In the genomic region with DNA sequence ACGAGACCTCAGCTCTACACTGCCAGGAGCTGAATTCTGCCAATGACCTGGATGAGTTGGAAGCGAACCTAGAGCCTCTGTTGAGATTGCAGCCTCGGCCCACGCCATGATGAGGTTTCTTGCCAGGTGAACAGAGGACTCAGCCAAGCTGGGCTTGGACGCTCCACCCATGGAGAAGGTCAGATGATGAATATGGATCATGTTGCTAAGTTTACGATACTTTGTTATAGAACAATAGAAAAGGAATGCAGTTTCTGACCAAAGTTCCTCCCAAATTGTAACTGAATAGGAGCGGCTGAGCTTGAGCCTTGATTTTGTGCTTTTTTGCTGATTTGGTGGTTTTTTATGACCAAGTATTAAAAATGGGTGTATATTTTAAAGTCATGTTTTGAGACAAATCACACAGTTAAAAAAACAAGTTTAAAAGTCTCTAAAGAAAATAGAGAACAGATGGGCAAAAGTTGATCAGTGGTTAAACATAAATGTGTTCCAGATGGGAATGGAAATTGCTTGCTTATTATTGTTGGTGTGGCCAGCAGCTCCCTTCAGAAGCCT, we compare ENCODE assay signal across 24 cellular contexts. TPM values are rescaled to one million over a fixed set of nuclear protein-coding genes. Genes with fewer than 3 reads are reported as not detected.
DNase-seq lines count a peak whose midpoint lies in the region; ATAC-seq and TF ChIP-seq lines count a peak whose summit lies in the region.
"Had no signal": no experiment of that assay in that cellular context is flagged by ENCODE, and none has a peak within 500 bp of the region (broad histone marks: within the 10 kb centered on the region; RNA-seq: fewer than 3 reads in every experiment).

No MANE protein-coding gene starts in this region.

- H3K4me3 Mint-ChIP-seq in activated naive CD4-positive, alpha-beta T cell treated with anti-CD3 and anti-CD28 coated beads, Interleukin-2, amount 10 ng/mL, durations not matched to agents 7 days and 5 days, result no peak overlapping the region
- H3K4me3 Mint-ChIP-seq: mesothelial cell of epicardium; naive thymus-derived CD8-positive, alpha-beta T cell; WTC11 had no signal

- no peaks in the 10 kb centered on the region for H4K20me1 ChIP-seq in GM23248 (ENCODE audit: insufficient read depth)

- H3K27ac Mint-ChIP-seq in activated naive CD4-positive, alpha-beta T cell treated with anti-CD3 and anti-CD28 coated beads, Interleukin-2, amount 10 ng/mL, durations not matched to agents 7 days and 5 days, result no peak overlapping the region
- H3K27ac Mint-ChIP-seq: mesothelial cell of epicardium; naive thymus-derived CD8-positive, alpha-beta T cell; WTC11 had no signal

- H3K9me3 ChIP-seq in GM23248 (ENCODE audit: low read depth), result no peaks in the 10 kb centered on the region
- H3K9me3 ChIP-seq: adrenal gland, colonic mucosa, ovary, Peyer's patch, SJSA1 had no signal

- H3K27me3 Mint-ChIP-seq in activated naive CD4-positive, alpha-beta T cell treated with anti-CD3 and anti-CD28 coated beads, Interleukin-2, amount 10 ng/mL, durations not matched to agents 7 days and 5 days, result peaks cover 42% of the 10 kb centered on the region

- peak overlapping the region; percentile 32 for H3K27ac ChIP-seq in GM23248
- H3K27ac ChIP-seq: adrenal gland, colonic mucosa, heart right ventricle, ovary, Peyer's patch, SJSA1 had no signal

- 0 out of 2 replicates have a peak overlapping the region, but pooled peaks have one; percentile 0 for H3K9ac ChIP-seq in GM23248

- ATAC-seq in left lobe of liver, result peak; percentile 94
- no peak for ATAC-seq in HG03025 (IDR thresholded peaks at IDR 0.05; ENCODE audit: low FRiP score, unreplicated experiment)
- ATAC-seq: heart right ventricle; naive thymus-derived CD8-positive, alpha-beta T cell; right cardiac atrium; WTC11 had no signal

- no peaks in the 10 kb centered on the region for H3K9me2 ChIP-seq in GM23248 (ENCODE audit: insufficient read depth)

- H3K36me3 Mint-ChIP-seq in activated naive CD4-positive, alpha-beta T cell treated with anti-CD3 and anti-CD28 coated beads, Interleukin-2, amount 10 ng/mL, durations not matched to agents 7 days and 5 days, result no peaks in the 10 kb centered on the region
- H3K36me3 Mint-ChIP-seq: mesothelial cell of epicardium had no signal

- H3K4me3 ChIP-seq in AG09309 (ENCODE audit: control insufficient read depth, low read depth, low read length), result no peak overlapping the region
- H3K4me3 ChIP-seq in GM23248, result no peak overlapping the region
- H3K4me3 ChIP-seq in astrocyte of the spinal cord (ENCODE audit: low read depth, low read length), result no peak overlapping the region
- H3K4me3 ChIP-seq: adrenal gland, colonic mucosa, heart right ventricle, ovary, Peyer's patch, SJSA1 had no signal

- H3K27me3 ChIP-seq in GM23248 (replicated peaks; ENCODE audit: insufficient read depth), result no peaks in the 10 kb centered on the region
- H3K27me3 ChIP-seq: adrenal gland, colonic mucosa, heart right ventricle, ovary, Peyer's patch, SJSA1 had no signal

- H3K4me1 Mint-ChIP-seq in activated naive CD4-positive, alpha-beta T cell treated with anti-CD3 and anti-CD28 coated beads, Interleukin-2, amount 10 ng/mL, durations not matched to agents 7 days and 5 days, result no peaks in the 10 kb centered on the region
- H3K4me1 Mint-ChIP-seq: mesothelial cell of epicardium; naive thymus-derived CD8-positive, alpha-beta T cell had no signal

- H3K4me1 ChIP-seq in GM23248 (ENCODE audit: insufficient read depth), result peaks cover 46% of the 10 kb centered on the region
- H3K4me1 ChIP-seq: adrenal gland, colonic mucosa, Peyer's patch had no signal

- 11 to 18% methylated on average over 7 of the region's 7 CpGs for WGBS in GM23248 (ENCODE audit: low coverage in 1 of 2, low lambda C conversion rate in 2 of 2, missing lambda C conversion rate in 2 of 2), 2 experiments

- H2AFZ ChIP-seq in GM23248, result no peak overlapping the region

- DNase-seq in AG09309 (ENCODE audit: low read depth) (peak; percentile 57), GM23248 (peak; percentile 76), astrocyte of the spinal cord (ENCODE audit: low read depth, low spot score) (peak; percentile 71), left lobe of liver (ENCODE audit: low spot score) (peak; percentile 83), GM19240 (ENCODE audit: insufficient read length, low spot score) (no peak)
- DNase-seq in activated naive CD4-positive, alpha-beta T cell treated with anti-CD3 and anti-CD28 coated beads, Interleukin-2, amount 10 ng/mL, durations not matched to agents 7 days and 5 days, result no peak
- DNase-seq in activated CD8-positive, alpha-beta memory T cell treated with anti-CD3 and anti-CD28 coated beads for 24 hours, result no peak
- DNase-seq: activated CD4-positive, alpha-beta T cell treated with anti-CD3 and anti-CD28 coated beads, Interleukin-2, amount 50 U/mL, for 48 hours; activated effector memory CD4-positive, alpha-beta T cell treated with anti-CD3 and anti-CD28 coated beads, Interleukin-2, amount 50 U/mL, for 16 hours; adrenal gland; colonic mucosa; heart right ventricle; naive thymus-derived CD8-positive, alpha-beta T cell; NCI-H524; NK-92 treated with Interleukin-12 subunit alpha and Interleukin-12 subunit beta, amount 100 ng/mL, for 24 hours; ovary; Peyer's patch had no signal

- peak overlapping the region; percentile 23 for H3K4me2 ChIP-seq in GM23248 (ENCODE audit: unreplicated experiment)

- peaks cover 22% of the 10 kb centered on the region for H3F3A ChIP-seq in GM23248 (ENCODE audit: insufficient read depth)

- peaks cover 2% of the 10 kb centered on the region for H3K9me3 Mint-ChIP-seq in activated naive CD4-positive, alpha-beta T cell treated with anti-CD3 and anti-CD28 coated beads, Interleukin-2, amount 10 ng/mL, durations not matched to agents 7 days and 5 days

- CTCF ChIA-PET in activated naive CD4-positive, alpha-beta T cell treated with anti-CD3 and anti-CD28 coated beads, Interleukin-2, amount 10 ng/mL, durations not matched to agents 7 days and 5 days (lab: Charles Lee), result no interaction called here

- H3K79me2 ChIP-seq in GM23248 (ENCODE audit: insufficient read depth), result no peaks in the 10 kb centered on the region

- H3K36me3 ChIP-seq in GM23248 (ENCODE audit: low read depth), result no peaks in the 10 kb centered on the region
- H3K36me3 ChIP-seq: adrenal gland, colonic mucosa, heart right ventricle, ovary, Peyer's patch, SJSA1 had no signal

- in situ Hi-C loops in GM23248 (cut with MboI) (no loop called here), astrocyte of the spinal cord (cut with HindIII; ENCODE audit: low sequenced_read_pairs) (no loop called here)

- TF ChIP-seq CTCF in AG09309 (IDR thresholded peaks at IDR 0.05; ENCODE audit: control insufficient read depth, insufficient read depth, low read depth, low read length, missing control alignments) (no peak), astrocyte of the spinal cord (IDR thresholded peaks at IDR 0.05; ENCODE audit: low read depth, low read length) (no peak)

RNA-seq across cellular contexts. Expression of gene ROPN1L, which starts 32.9 kb away (rescaled TPM):
- total RNA-seq in GM23248 (2014; rRNA removed; shearing (Covaris generic)), result 0.86 TPM in 1 of 2 replicates, not detected in the other
- 0.69 and 0.84 TPM in 2 replicates for polyA plus RNA-seq in GM23248 (2016; fragmentation: Nextera tagmentation; extraction: Ambion mirVana)
- 0.35 TPM for total RNA-seq in left lobe of liver
- total RNA-seq: bronchial epithelial cell, colonic mucosa, ureter, WTC11 had no signal

Comparison
In these comparisons a context has a peak if more than half of its experiments do, and no peak if none do; other contexts are left out.
1. DNase-seq: peak in AG09309 (single experiment), GM23248 (single experiment), astrocyte of the spinal cord (single experiment) and left lobe of liver (single experiment); none in GM19240 (single experiment), activated naive CD4-positive, alpha-beta T cell treated with anti-CD3 and anti-CD28 coated beads, Interleukin-2, amount 10 ng/mL, durations not matched to agents 7 days and 5 days (single experiment) and activated CD8-positive, alpha-beta memory T cell treated with anti-CD3 and anti-CD28 coated beads for 24 hours (single experiment).